ENCODE assay signal across 2 cellular contexts in the genomic region with DNA sequence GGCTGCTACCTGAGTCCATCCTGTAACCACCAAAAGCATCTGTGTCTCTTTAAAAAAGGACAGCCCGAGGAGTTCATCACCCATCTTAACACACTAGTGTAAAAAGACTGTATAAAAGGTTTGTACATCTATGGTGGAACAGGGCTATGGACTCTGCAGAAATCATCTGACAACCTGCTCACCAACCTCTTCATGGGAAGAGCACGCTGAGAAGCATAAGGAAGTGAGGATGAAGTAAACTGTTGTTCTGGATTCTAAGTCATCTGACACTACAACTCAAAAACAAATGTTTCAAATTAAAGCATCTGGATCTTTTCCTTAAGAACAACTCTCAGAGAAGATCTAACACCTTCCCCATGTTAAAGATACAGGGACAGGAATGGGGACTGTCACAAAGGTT.
TF ChIP-seq lines count a peak whose summit lies in the region.

No MANE protein-coding gene starts in this region.

TF ChIP-seq in GM12891, 5 proteins besides CTCF, POLR2A, EP300 and RAD21:
- TF ChIP-seq POLR2AphosphoS5 (IDR thresholded peaks at IDR 0.05; ENCODE audit: low read depth, low read length) (peak; percentile 57), TAF1 (IDR thresholded peaks at IDR 0.05; ENCODE audit: low read depth, low read length) (no peak), POU2F2 (IDR thresholded peaks at IDR 0.05; ENCODE audit: low read depth, low read length) (0 out of 2 replicates have a peak, but pooled peaks have one; percentile 29), SPI1 (IDR thresholded peaks at IDR 0.05; ENCODE audit: low read depth, low read length) (0 out of 2 replicates have a peak, but pooled peaks have one; percentile 9), PAX5 (IDR thresholded peaks at IDR 0.05; ENCODE audit: insufficient read depth, low read length, severe bottlenecking) (no peak)

TF ChIP-seq in K562, 482 proteins besides CTCF, POLR2A, EP300 and RAD21:
- no peak for TF ChIP-seq SAP30 (IDR thresholded peaks at IDR 0.05; ENCODE audit: borderline replicate concordance, insufficient read depth, low read depth, low read length, poor library complexity, severe bottlenecking)
- 0 out of 2 replicates have a peak, but pooled peaks have one; percentile 5 for TF ChIP-seq ETV5 (CRISPR knock-in tag; IDR thresholded peaks at IDR 0.05; ENCODE audit: low read depth)
- TF ChIP-seq ZNF695 (CRISPR knock-in tag; IDR thresholded peaks at IDR 0.05) = no peak
- TF ChIP-seq FOXJ2 (tag; IDR thresholded peaks at IDR 0.05) = 0 out of 2 replicates have a peak, but pooled peaks have one; percentile 42
- 0 out of 2 replicates have a peak, but pooled peaks have one; percentile 34 for TF ChIP-seq ZNF224 (CRISPR knock-in tag; IDR thresholded peaks at IDR 0.05)
